Comparison of ENCODE assay signal across 8 cellular contexts in the genomic region with DNA sequence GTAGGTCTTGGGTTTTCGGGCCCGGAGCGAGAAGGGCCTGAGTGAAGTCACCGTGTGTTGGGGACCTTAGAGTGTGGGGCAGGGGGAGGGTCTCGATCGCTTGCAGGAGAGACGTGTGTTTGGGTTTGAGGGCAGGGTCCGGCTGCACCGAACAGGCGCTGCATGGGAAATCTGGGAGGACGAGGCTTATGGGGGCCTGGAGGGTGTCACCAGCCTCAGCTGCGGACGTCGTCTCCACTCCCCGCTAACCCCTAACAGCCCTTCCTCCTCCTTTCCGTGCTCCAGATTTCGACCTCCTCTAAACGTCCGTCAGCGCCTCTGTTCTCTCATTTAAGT. TPM values are rescaled to one million over a fixed set of nuclear protein-coding genes. Genes with fewer than 3 reads are reported as not detected.
DNase-seq lines count a peak whose midpoint lies in the region; ATAC-seq and TF ChIP-seq lines count a peak whose summit lies in the region.
"Not testable (repeated sequence)": the region's sequence is repeated elsewhere in the genome, so short reads cannot be mapped to it uniquely, and the experiment has no call there.

No MANE protein-coding gene starts in this region.

- H3K27me3 Mint-ChIP-seq in activated T-helper 2 cell treated with anti-CD3 and anti-CD28 coated beads, Interferon-gamma antibody, Interleukin-2, Interleukin-4, amounts not matched to agents 10 μg/mL and 5 μg/mL and 100 μg/mL, durations not matched to agents 14 hours and 24 hours and 36 hours (ENCODE audit: low read depth); stimulated activated naive CD8-positive, alpha-beta T cell treated with anti-CD3 and anti-CD28 coated beads, Interleukin-15, Interleukin-2, amounts not matched to agents 100 ng/mL and 50 ng/mL, for 24 hours: not testable (repeated sequence)
- H3K27me3 Mint-ChIP-seq in nephron (ENCODE audit: low read depth), result peaks cover 12% of the 10 kb centered on the region

- 3 to 4% methylated on average over 20 of the region's 20 CpGs for WGBS in ectodermal cell, 2 experiments

- peak in 1 of 3 donors; percentile 51 for DNase-seq in Peyer's patch
- DNase-seq in activated T-helper 2 cell treated with anti-CD3 and anti-CD28 coated beads, Interferon-gamma antibody, Interleukin-2, Interleukin-4, amounts not matched to agents 10 μg/mL and 5 μg/mL and 100 μg/mL, durations not matched to agents 14 hours and 24 hours and 36 hours (ENCODE audit: low spot score), result not testable (repeated sequence)

- ATAC-seq in HG03521 (IDR thresholded peaks at IDR 0.05; ENCODE audit: unreplicated experiment), result peak; percentile 14

- H3K9ac ChIP-seq in BLaER1 (peak overlapping the region; percentile 97), iPS-15b (ENCODE audit: low read depth, low read length) (peak overlapping the region; percentile 70)

- peaks cover 30% of the 10 kb centered on the region for H3K9me3 ChIP-seq in BLaER1
- not testable (repeated sequence) for H3K9me3 ChIP-seq in Peyer's patch; ectodermal cell (ENCODE audit: control insufficient read depth, low read length); iPS-15b (ENCODE audit: control insufficient read depth, insufficient read depth, low read length)

- peaks cover 13% of the 10 kb centered on the region for H3K4me1 ChIP-seq in BLaER1
- H3K4me1 ChIP-seq in Peyer's patch; ectodermal cell (ENCODE audit: control insufficient read depth, insufficient read depth, low read length); iPS-15b (ENCODE audit: control insufficient read depth, insufficient read depth, low read length): not testable (repeated sequence)

- H3K27me3 ChIP-seq in BLaER1; Peyer's patch; ectodermal cell (ENCODE audit: control insufficient read depth, insufficient read depth, low read length, poor library complexity, severe bottlenecking); iPS-15b (ENCODE audit: control insufficient read depth, insufficient read depth, low read length): not testable (repeated sequence)

- H4K20me1 ChIP-seq in BLaER1, result not testable (repeated sequence)

- peaks cover 15% of the 10 kb centered on the region for H3K4me1 Mint-ChIP-seq in activated T-helper 2 cell treated with anti-CD3 and anti-CD28 coated beads, Interferon-gamma antibody, Interleukin-2, Interleukin-4, amounts not matched to agents 10 μg/mL and 5 μg/mL and 100 μg/mL, durations not matched to agents 14 hours and 24 hours and 36 hours (ENCODE audit: low read depth)
- not testable (repeated sequence) for H3K4me1 Mint-ChIP-seq in nephron
- peaks cover 35% of the 10 kb centered on the region for H3K4me1 Mint-ChIP-seq in stimulated activated naive CD8-positive, alpha-beta T cell treated with anti-CD3 and anti-CD28 coated beads, Interleukin-15, Interleukin-2, amounts not matched to agents 100 ng/mL and 50 ng/mL, for 24 hours (ENCODE audit: low read depth)

- peaks cover 21% of the 10 kb centered on the region for H3K9me3 Mint-ChIP-seq in activated T-helper 2 cell treated with anti-CD3 and anti-CD28 coated beads, Interferon-gamma antibody, Interleukin-2, Interleukin-4, amounts not matched to agents 10 μg/mL and 5 μg/mL and 100 μg/mL, durations not matched to agents 14 hours and 24 hours and 36 hours
- peaks cover 27% of the 10 kb centered on the region for H3K9me3 Mint-ChIP-seq in nephron
- not testable (repeated sequence) for H3K9me3 Mint-ChIP-seq in stimulated activated naive CD8-positive, alpha-beta T cell treated with anti-CD3 and anti-CD28 coated beads, Interleukin-15, Interleukin-2, amounts not matched to agents 100 ng/mL and 50 ng/mL, for 24 hours

- peak overlapping the region; percentile 98 for H3K27ac ChIP-seq in BLaER1
- H3K27ac ChIP-seq in Peyer's patch, result peak overlapping the region; percentile 69 to 85 (median 82)
- H3K27ac ChIP-seq in ectodermal cell (ENCODE audit: insufficient read depth, low read depth, low read length, poor library complexity, severe bottlenecking), result not testable (repeated sequence)

- TF ChIP-seq CTCF in Peyer's patch (IDR thresholded peaks at IDR 0.05); nephron (IDR thresholded peaks at IDR 0.05; ENCODE audit: unreplicated experiment in 3 of 3): not testable (repeated sequence)

- H3K4me3 Mint-ChIP-seq in activated T-helper 2 cell treated with anti-CD3 and anti-CD28 coated beads, Interferon-gamma antibody, Interleukin-2, Interleukin-4, amounts not matched to agents 10 μg/mL and 5 μg/mL and 100 μg/mL, durations not matched to agents 14 hours and 24 hours and 36 hours (ENCODE audit: low read depth), result peak overlapping the region; percentile 95
- peak overlapping the region; percentile 94 to 97 (median 94) for H3K4me3 Mint-ChIP-seq in nephron
- peak overlapping the region; percentile 94 for H3K4me3 Mint-ChIP-seq in stimulated activated naive CD8-positive, alpha-beta T cell treated with anti-CD3 and anti-CD28 coated beads, Interleukin-15, Interleukin-2, amounts not matched to agents 100 ng/mL and 50 ng/mL, for 24 hours

- peak overlapping the region; percentile 91 for H3K4me2 ChIP-seq in BLaER1

- not testable (repeated sequence) for TF ChIP-seq POLR2A in Peyer's patch (IDR thresholded peaks at IDR 0.05)

- H3K36me3 ChIP-seq in BLaER1 (peaks cover 36% of the 10 kb centered on the region), Peyer's patch (peaks cover 0 to 30% (median 0%) of the 10 kb centered on the region in 3 donors), ectodermal cell (ENCODE audit: control insufficient read depth, insufficient read depth, low read length) (peaks cover 20% of the 10 kb centered on the region)
- H3K36me3 ChIP-seq in iPS-15b (ENCODE audit: control insufficient read depth, insufficient read depth, low read length), result not testable (repeated sequence)

- H3K27ac Mint-ChIP-seq in activated T-helper 2 cell treated with anti-CD3 and anti-CD28 coated beads, Interferon-gamma antibody, Interleukin-2, Interleukin-4, amounts not matched to agents 10 μg/mL and 5 μg/mL and 100 μg/mL, durations not matched to agents 14 hours and 24 hours and 36 hours, result peak overlapping the region; percentile 86
- H3K27ac Mint-ChIP-seq in nephron, result peak overlapping the region; percentile 67 to 96 (median 96)
- peak overlapping the region; percentile 73 for H3K27ac Mint-ChIP-seq in stimulated activated naive CD8-positive, alpha-beta T cell treated with anti-CD3 and anti-CD28 coated beads, Interleukin-15, Interleukin-2, amounts not matched to agents 100 ng/mL and 50 ng/mL, for 24 hours

- intact Hi-C loops in activated T-helper 2 cell treated with anti-CD3 and anti-CD28 coated beads, Interferon-gamma antibody, Interleukin-2, Interleukin-4, amounts not matched to agents 10 μg/mL and 5 μg/mL and 100 μg/mL, durations not matched to agents 14 hours and 24 hours and 36 hours (cut with micrococcal nuclease), result loop anchor here (5.0 to 10.0 kb wide), 2 partner anchors 74 to 148 kb away; a partner anchor contains a TSS

- peaks cover 68% of the 10 kb centered on the region for H3K36me3 Mint-ChIP-seq in activated T-helper 2 cell treated with anti-CD3 and anti-CD28 coated beads, Interferon-gamma antibody, Interleukin-2, Interleukin-4, amounts not matched to agents 10 μg/mL and 5 μg/mL and 100 μg/mL, durations not matched to agents 14 hours and 24 hours and 36 hours (ENCODE audit: low read depth)
- H3K36me3 Mint-ChIP-seq in nephron (ENCODE audit: low read depth), result peaks cover 57% of the 10 kb centered on the region
- peaks cover 38% of the 10 kb centered on the region for H3K36me3 Mint-ChIP-seq in stimulated activated naive CD8-positive, alpha-beta T cell treated with anti-CD3 and anti-CD28 coated beads, Interleukin-15, Interleukin-2, amounts not matched to agents 100 ng/mL and 50 ng/mL, for 24 hours (ENCODE audit: low read depth)

- peak overlapping the region; percentile 99 for H3K4me3 ChIP-seq in BLaER1
- H3K4me3 ChIP-seq in Peyer's patch, result peak overlapping the region; percentile 69 to 91 (median 84)
- H3K4me3 ChIP-seq in ectodermal cell (ENCODE audit: insufficient read depth, low read depth, low read length), result peak overlapping the region; percentile 71
- H3K4me3 ChIP-seq in iPS-15b (ENCODE audit: low read depth, low read length), result peak overlapping the region; percentile 79

RNA-seq across cellular contexts. Expression of a gene that starts 0.7 kb away (rescaled TPM):
- 10 to 100 TPM; 10.9 to 13.2 (median 11.8) TPM for total RNA-seq in Peyer's patch
- 14.1 and 15.4 TPM in 2 replicates for total RNA-seq in activated T-helper 2 cell treated with anti-CD3 and anti-CD28 coated beads, Interferon-gamma antibody, Interleukin-2, Interleukin-4, amounts not matched to agents 10 μg/mL and 5 μg/mL and 100 μg/mL, durations not matched to agents 14 hours and 24 hours and 36 hours
- 12.7 TPM for polyA plus RNA-seq in ectodermal cell (2013, experiment 1 of 4)
- polyA plus RNA-seq in ectodermal cell (2013, experiment 2 of 4), result 15.1 TPM
- 10.5 TPM for polyA plus RNA-seq in ectodermal cell (2013, experiment 3 of 4)
- 11.9 TPM for polyA plus RNA-seq in ectodermal cell (2013, experiment 4 of 4)
